ENCODE assay signal across 19 cellular contexts in the genomic region with DNA sequence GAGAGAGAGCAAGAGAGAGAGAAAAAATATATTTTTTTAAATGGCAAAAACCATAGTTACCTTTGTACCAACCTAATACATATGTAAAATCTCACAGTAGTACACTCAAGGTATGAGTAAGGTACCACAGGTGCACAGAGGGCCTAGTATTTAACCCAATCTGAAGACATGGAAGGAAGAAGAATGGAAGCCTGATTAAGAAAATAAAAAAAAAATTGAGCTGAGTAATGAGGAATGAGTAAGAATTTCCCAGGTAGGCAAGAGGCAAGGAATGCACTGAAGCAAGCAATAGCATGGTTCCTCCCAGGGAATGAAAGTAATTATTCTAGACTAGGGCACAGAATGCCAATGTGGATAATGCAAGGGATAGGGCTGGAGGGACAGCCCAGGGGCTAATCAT.
A peak's percentile ranks its signal among the peaks of the same experiment; 100 is the strongest.
DNase-seq lines count a peak whose midpoint lies in the region; ATAC-seq and TF ChIP-seq lines count a peak whose summit lies in the region.
"Had no signal": no experiment of that assay in that cellular context is flagged by ENCODE, and none has a peak within 500 bp of the region (broad histone marks: within the 10 kb centered on the region; RNA-seq: fewer than 3 reads in every experiment).

No MANE protein-coding gene starts in this region.

- H3K36me3 Mint-ChIP-seq in MCF 10A (ENCODE audit: insufficient read depth, unreplicated experiment) = no peaks in the 10 kb centered on the region
- H3K36me3 Mint-ChIP-seq: CD8-positive, alpha-beta T cell had no signal

- no peak overlapping the region for H3K9ac ChIP-seq in mammary epithelial cell (ENCODE audit: insufficient read depth, low read length)
- H3K9ac ChIP-seq: BLaER1 treated with 17β-estradiol and CSF1 and Interleukin-3, amounts not matched to agents 10 nM and 100 nM had no signal

- no peak overlapping the region for H2AFZ ChIP-seq in mammary epithelial cell (ENCODE audit: low read depth, low read length)

- H3K4me1 ChIP-seq in mammary epithelial cell (ENCODE audit: insufficient read depth, low read length) (no peaks in the 10 kb centered on the region), heart left ventricle (no peaks in the 10 kb centered on the region)
- H3K4me1 ChIP-seq: BLaER1 treated with 17β-estradiol and CSF1 and Interleukin-3, amounts not matched to agents 10 nM and 100 nM; HAP-1 had no signal

- in situ Hi-C loops in mammary epithelial cell (cut with MboI; ENCODE audit: low sequenced_read_pairs in 2 of 2) = no loop called here
- in situ Hi-C loops in ACHN (cut with HindIII; ENCODE audit: low pct_ligation_motif_present, low pct_unique_long_range_greater_than_20kb, low sequenced_read_pairs) = no loop called here

- intact Hi-C loops in mammary epithelial cell (cut with micrococcal nuclease) = no loop called here
- intact Hi-C loops in MCF 10A (cut with micrococcal nuclease) = no loop called here
- intact Hi-C loops in heart left ventricle (cut with DNase I) = no loop called here

- ATAC-seq in heart left ventricle = no peak
- ATAC-seq: CD8-positive, alpha-beta T cell; GM12878; HepG2 had no signal

- POLR2A ChIA-PET in MCF 10A (lab: Yijun Ruan, JAX) = no interaction called here

- dilution Hi-C loops in mammary epithelial cell (cut with HindIII; ENCODE audit: low sequenced_read_pairs) = no loop called here

- H3K4me3 Mint-ChIP-seq in MCF 10A (ENCODE audit: unreplicated experiment) = no peak overlapping the region
- H3K4me3 Mint-ChIP-seq: B cell; CD8-positive, alpha-beta T cell had no signal

- H3K9me3 Mint-ChIP-seq in MCF 10A (ENCODE audit: unreplicated experiment) = no peaks in the 10 kb centered on the region

- CTCF ChIA-PET in mammary epithelial cell (lab: Charles Lee; ENCODE audit: low non-redundant PET) = no interaction called here
- CTCF ChIA-PET in MCF 10A (lab: Yijun Ruan, JAX) = interaction anchor here (0.7 to 1.0 kb wide), 3 partner anchors 251 to 871 kb away, joined by 3 to 5 read pairs (median 3); no protein-coding TSS in a partner anchor

- no peaks in the 10 kb centered on the region for H3K27me3 Mint-ChIP-seq in MCF 10A (ENCODE audit: insufficient read depth, unreplicated experiment)

- H3K36me3 ChIP-seq in mammary epithelial cell (ENCODE audit: insufficient read depth, low read length) (no peaks in the 10 kb centered on the region), heart left ventricle (no peaks in the 10 kb centered on the region)
- H3K36me3 ChIP-seq: BLaER1 treated with 17β-estradiol and CSF1 and Interleukin-3, amounts not matched to agents 10 nM and 100 nM; HAP-1 had no signal

- no peak overlapping the region for H3K27ac Mint-ChIP-seq in MCF 10A (ENCODE audit: low read depth, unreplicated experiment)
- H3K27ac Mint-ChIP-seq: B cell; CD8-positive, alpha-beta T cell had no signal

- H3K27me3 ChIP-seq in mammary epithelial cell (ENCODE audit: insufficient read depth, low read length) (peaks cover 5% of the 10 kb centered on the region), heart left ventricle (no peaks in the 10 kb centered on the region)
- H3K27me3 ChIP-seq: BLaER1 treated with 17β-estradiol and CSF1 and Interleukin-3, amounts not matched to agents 10 nM and 100 nM had no signal

- BruUV-seq in mammary epithelial cell (replicated peaks; lab: Mats Ljungman, UMichigan) = no TSS peak
- BruUV-seq in MCF 10A (replicated peaks; lab: Mats Ljungman, UMichigan) = no TSS peak

- no peaks in the 10 kb centered on the region for H3K4me1 Mint-ChIP-seq in MCF 10A (ENCODE audit: insufficient read depth, unreplicated experiment)
- H3K4me1 Mint-ChIP-seq: B cell had no signal

- H3K79me2 ChIP-seq in mammary epithelial cell (ENCODE audit: insufficient read depth, low read length) = no peaks in the 10 kb centered on the region

- no peak overlapping the region for H3K27ac ChIP-seq in mammary epithelial cell (ENCODE audit: insufficient read depth, low read depth, low read length)
- no peak overlapping the region for H3K27ac ChIP-seq in heart left ventricle
- H3K27ac ChIP-seq: 22Rv1; BLaER1 treated with 17β-estradiol and CSF1 and Interleukin-3, amounts not matched to agents 10 nM and 100 nM had no signal

- no peaks in the 10 kb centered on the region for H4K20me1 ChIP-seq in mammary epithelial cell (ENCODE audit: insufficient read depth, low read length)
- H4K20me1 ChIP-seq: BLaER1 treated with 17β-estradiol and CSF1 and Interleukin-3, amounts not matched to agents 10 nM and 100 nM had no signal

- TF ChIP-seq POLR2A in heart left ventricle (IDR thresholded peaks at IDR 0.05) = no peak

- no peaks in the 10 kb centered on the region for H3K9me3 ChIP-seq in mammary epithelial cell (replicated peaks; ENCODE audit: insufficient read depth, low read length)
- no peaks in the 10 kb centered on the region for H3K9me3 ChIP-seq in heart left ventricle
- H3K9me3 ChIP-seq: BLaER1 treated with 17β-estradiol and CSF1 and Interleukin-3, amounts not matched to agents 10 nM and 100 nM; HAP-1 had no signal

- no peak overlapping the region for H3K4me2 ChIP-seq in mammary epithelial cell (ENCODE audit: insufficient read depth, low read depth, low read length)
- H3K4me2 ChIP-seq: BLaER1 treated with 17β-estradiol and CSF1 and Interleukin-3, amounts not matched to agents 10 nM and 100 nM had no signal

- TF ChIP-seq CTCF in mammary epithelial cell (conservative IDR thresholded peaks at IDR 0.05 in 1 of 2, IDR thresholded peaks at IDR 0.05 in 1 of 2; ENCODE audit: extremely low read depth in 1 of 2, insufficient read depth in 1 of 2, low read depth in 1 of 2, low read length in 2 of 2) (no peak), MCF 10A (IDR thresholded peaks at IDR 0.05; ENCODE audit: unreplicated experiment) (no peak), epithelial cell of esophagus (IDR thresholded peaks at IDR 0.05; ENCODE audit: insufficient read depth, low read depth, low read length, missing control alignments) (no peak), heart left ventricle (IDR thresholded peaks at IDR 0.05) (no peak)

- DNase-seq in mammary epithelial cell = peak; percentile 38
- no peak for DNase-seq in MCF 10A (ENCODE audit: unreplicated experiment)
- DNase-seq in epithelial cell of esophagus (ENCODE audit: low read depth) = peak; percentile 46
- peak; percentile 66 for DNase-seq in kidney glomerular epithelial cell (lab: John Stamatoyannopoulos, UW)
- DNase-seq in renal cortical epithelial cell (ENCODE audit: low read depth) = peak; percentile 71
- no peak for DNase-seq in heart left ventricle
- no peak for DNase-seq in activated naive CD4-positive, alpha-beta T cell treated with Interleukin-2 at 50 U/mL for 16 hours
- no peak for DNase-seq in ACHN
- DNase-seq: CD8-positive, alpha-beta T cell; DMS 273 treated with DMSO at 0.1 percent for 48 hours; DMS53; DND-41; EL had no signal

- no peak overlapping the region for H3K4me3 ChIP-seq in mammary epithelial cell (replicated peaks in 1 of 3; ENCODE audit: insufficient read depth in 1 of 3, low read depth in 2 of 3, low read length in 3 of 3)
- no peak overlapping the region for H3K4me3 ChIP-seq in epithelial cell of esophagus (ENCODE audit: low read length)
- no peak overlapping the region for H3K4me3 ChIP-seq in heart left ventricle
- H3K4me3 ChIP-seq: BLaER1 treated with 17β-estradiol and CSF1 and Interleukin-3, amounts not matched to agents 10 nM and 100 nM; GM12878; HAP-1 had no signal

Comparison
In these comparisons a context has a peak if more than half of its experiments do, and no peak if none do; other contexts are left out.
1. DNase-seq: peak in mammary epithelial cell (single experiment), epithelial cell of esophagus (single experiment), kidney glomerular epithelial cell (single experiment) and renal cortical epithelial cell (single experiment); none in MCF 10A (single experiment), heart left ventricle (0 of 5), activated naive CD4-positive, alpha-beta T cell treated with Interleukin-2 at 50 U/mL for 16 hours (single experiment) and ACHN (single experiment).